Comparison of ENCODE assay signal across 21 cellular contexts in the genomic region with DNA sequence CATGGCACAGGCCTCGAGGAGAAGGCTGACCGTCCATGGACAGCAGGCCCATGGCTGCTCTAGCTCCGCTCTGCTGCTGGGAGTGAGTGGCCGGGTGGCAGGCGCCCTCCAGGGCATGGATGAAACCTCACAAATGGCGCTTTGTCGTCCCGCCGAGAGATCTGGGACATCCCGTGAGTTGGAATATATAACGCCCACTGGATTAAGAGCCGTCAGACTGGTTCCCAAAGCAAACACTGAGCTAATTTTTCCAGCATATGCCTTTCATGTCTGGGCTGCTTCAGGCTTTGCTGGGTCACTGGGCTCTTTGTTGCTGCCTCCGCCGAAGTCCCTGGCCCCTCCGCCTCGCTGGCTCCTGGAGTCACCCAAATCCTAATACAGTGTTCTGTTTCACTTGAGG.
A peak's percentile ranks its signal among the peaks of the same experiment; 100 is the strongest.
DNase-seq lines count a peak whose midpoint lies in the region; ATAC-seq and TF ChIP-seq lines count a peak whose summit lies in the region.
"Had no signal": no experiment of that assay in that cellular context is flagged by ENCODE, and none has a peak within 500 bp of the region (broad histone marks: within the 10 kb centered on the region; RNA-seq: fewer than 3 reads in every experiment).

No MANE protein-coding gene starts in this region.

- H3K27ac ChIP-seq in PC-3 (ENCODE audit: low read length) (no peak overlapping the region), hepatocyte (no peak overlapping the region)

- H2AFZ ChIP-seq in PC-3 (ENCODE audit: low read length): no peak overlapping the region
- no peak overlapping the region for H2AFZ ChIP-seq in hepatocyte

- H3K79me2 ChIP-seq in PC-3 (ENCODE audit: low read length) (no peaks in the 10 kb centered on the region), hepatocyte (no peaks in the 10 kb centered on the region)

- no peaks in the 10 kb centered on the region for H3K9me3 ChIP-seq in PC-3 (ENCODE audit: low read length)
- H3K9me3 ChIP-seq in hepatocyte (ENCODE audit: low read depth): no peaks in the 10 kb centered on the region
- H3K9me3 ChIP-seq: HAP-1 had no signal

- CTCF ChIA-PET in PC-3 (lab: Charles Lee): no interaction called here

- H3K9me2 ChIP-seq in PC-3 (replicated peaks; ENCODE audit: low read length) (no peaks in the 10 kb centered on the region), hepatocyte (replicated peaks; ENCODE audit: insufficient read depth) (no peaks in the 10 kb centered on the region)

- H3K27me3 ChIP-seq in PC-3 (ENCODE audit: low read length) (no peaks in the 10 kb centered on the region), hepatocyte (no peaks in the 10 kb centered on the region)

- no peak overlapping the region for H3K9ac ChIP-seq in PC-3 (ENCODE audit: low read length)

- H3K36me3 ChIP-seq in PC-3 (ENCODE audit: low read depth, low read length) (no peaks in the 10 kb centered on the region), hepatocyte (replicated peaks; ENCODE audit: insufficient read depth, low read depth) (no peaks in the 10 kb centered on the region)
- H3K36me3 ChIP-seq: HAP-1 had no signal

- DNase-seq in HT-29 (ENCODE audit: low spot score) (peak; percentile 65), PC-3 (peak; percentile 43), hepatocyte (ENCODE audit: low spot score) (peak; percentile 45), retina (peak; percentile 70), hepatic stellate cell (ENCODE audit: low spot score) (no peak), UCSD-AML1 (lab: John Stamatoyannopoulos, UW; ENCODE audit: unreplicated experiment) (no peak), NCI-H2081 treated with DMSO at 0.1 percent for 48 hours (lab: John Stamatoyannopoulos, UW) (no peak)
- DNase-seq: CD8-positive, alpha-beta T cell; KBM-7; NCI-H1105 treated with DMSO at 0.1 percent for 48 hours; NCI-H2029 treated with DMSO at 0.1 percent for 48 hours; NCI-H2171; NCI-H345; NCI-H524; NCI-H774; NK-92 treated with Interleukin-12 subunit alpha and Interleukin-12 subunit beta, amount 100 ng/mL, for 24 hours; SW 1271 had no signal

- H3K4me1 ChIP-seq in PC-3 (ENCODE audit: insufficient read depth, low read length) (no peaks in the 10 kb centered on the region), hepatocyte (ENCODE audit: insufficient read depth) (no peaks in the 10 kb centered on the region)
- H3K4me1 ChIP-seq: HAP-1 had no signal

- no peak overlapping the region for H3K4me3 ChIP-seq in PC-3 (ENCODE audit: low read length)
- no peak overlapping the region for H3K4me3 ChIP-seq in hepatocyte
- H3K4me3 ChIP-seq: HAP-1 had no signal

- no peak for ATAC-seq in PC-3
- no peak for ATAC-seq in GM21423 (IDR thresholded peaks at IDR 0.05; ENCODE audit: unreplicated experiment)
- ATAC-seq: CD8-positive, alpha-beta T cell; HepG2; Panc1 had no signal

- TF ChIP-seq CTCF in PC-3 (conservative IDR thresholded peaks at IDR 0.05; ENCODE audit: low read depth, low read length) (no peak), hepatocyte (IDR thresholded peaks at IDR 0.05; ENCODE audit: poor library complexity) (no peak)

- BruUV-seq in PC-3 (replicated peaks; lab: Mats Ljungman, UMichigan): no TSS peak

- no peaks in the 10 kb centered on the region for H3F3A ChIP-seq in PC-3 (ENCODE audit: low read length, unreplicated experiment)

- POLR2A ChIA-PET in PC-3 (lab: Charles Lee; ENCODE audit: unreplicated experiment): no interaction called here

- no peak overlapping the region for H3K4me2 ChIP-seq in PC-3 (ENCODE audit: low read length)
- no peak overlapping the region for H3K4me2 ChIP-seq in hepatocyte

- H4K20me1 ChIP-seq in PC-3 (ENCODE audit: low read length) (no peaks in the 10 kb centered on the region), hepatocyte (ENCODE audit: insufficient read depth, poor library complexity, severe bottlenecking) (no peaks in the 10 kb centered on the region)

- intact Hi-C loops in PC-3 (cut with micrococcal nuclease): no loop called here

- 86% methylated on average over 16 of the region's 16 CpGs for WGBS in hepatocyte (ENCODE audit: low lambda C conversion rate, missing lambda C conversion rate)

Comparison
In these comparisons a context has a peak if more than half of its experiments do, and no peak if none do; other contexts are left out.
1. DNase-seq: peak in HT-29 (single experiment), PC-3 (single experiment), hepatocyte (single experiment) and retina (single experiment); none in hepatic stellate cell (single experiment), UCSD-AML1 (single experiment) and NCI-H2081 treated with DMSO at 0.1 percent for 48 hours (single experiment).